In the genomic region with DNA sequence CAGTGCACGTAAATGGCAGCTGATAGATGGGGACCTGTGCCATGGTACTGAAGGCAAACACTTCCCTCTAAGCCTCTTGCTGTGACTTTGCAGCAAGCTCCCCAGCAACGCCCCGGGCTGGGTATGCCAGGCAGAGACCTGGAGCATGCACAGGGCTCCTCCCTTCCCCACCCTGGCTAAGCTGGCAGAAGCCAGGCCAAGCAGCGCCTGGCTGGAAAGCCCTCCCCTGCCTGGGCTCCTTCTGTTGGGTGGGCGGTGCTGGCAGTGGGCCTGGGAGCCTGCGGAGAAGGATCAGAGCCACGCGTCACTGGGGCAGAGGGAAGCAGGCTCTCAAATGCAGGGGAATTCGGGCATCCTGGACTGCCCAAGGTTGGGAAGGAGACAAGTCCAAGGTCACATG, we compare ENCODE assay signal across 1 cellular context.
TF ChIP-seq lines count a peak whose summit lies in the region.

No MANE protein-coding gene starts in this region.

TF ChIP-seq in GM23338, 12 proteins besides CTCF, POLR2A, EP300 and RAD21 (continued from another document):
- TF ChIP-seq, protein P1, sequence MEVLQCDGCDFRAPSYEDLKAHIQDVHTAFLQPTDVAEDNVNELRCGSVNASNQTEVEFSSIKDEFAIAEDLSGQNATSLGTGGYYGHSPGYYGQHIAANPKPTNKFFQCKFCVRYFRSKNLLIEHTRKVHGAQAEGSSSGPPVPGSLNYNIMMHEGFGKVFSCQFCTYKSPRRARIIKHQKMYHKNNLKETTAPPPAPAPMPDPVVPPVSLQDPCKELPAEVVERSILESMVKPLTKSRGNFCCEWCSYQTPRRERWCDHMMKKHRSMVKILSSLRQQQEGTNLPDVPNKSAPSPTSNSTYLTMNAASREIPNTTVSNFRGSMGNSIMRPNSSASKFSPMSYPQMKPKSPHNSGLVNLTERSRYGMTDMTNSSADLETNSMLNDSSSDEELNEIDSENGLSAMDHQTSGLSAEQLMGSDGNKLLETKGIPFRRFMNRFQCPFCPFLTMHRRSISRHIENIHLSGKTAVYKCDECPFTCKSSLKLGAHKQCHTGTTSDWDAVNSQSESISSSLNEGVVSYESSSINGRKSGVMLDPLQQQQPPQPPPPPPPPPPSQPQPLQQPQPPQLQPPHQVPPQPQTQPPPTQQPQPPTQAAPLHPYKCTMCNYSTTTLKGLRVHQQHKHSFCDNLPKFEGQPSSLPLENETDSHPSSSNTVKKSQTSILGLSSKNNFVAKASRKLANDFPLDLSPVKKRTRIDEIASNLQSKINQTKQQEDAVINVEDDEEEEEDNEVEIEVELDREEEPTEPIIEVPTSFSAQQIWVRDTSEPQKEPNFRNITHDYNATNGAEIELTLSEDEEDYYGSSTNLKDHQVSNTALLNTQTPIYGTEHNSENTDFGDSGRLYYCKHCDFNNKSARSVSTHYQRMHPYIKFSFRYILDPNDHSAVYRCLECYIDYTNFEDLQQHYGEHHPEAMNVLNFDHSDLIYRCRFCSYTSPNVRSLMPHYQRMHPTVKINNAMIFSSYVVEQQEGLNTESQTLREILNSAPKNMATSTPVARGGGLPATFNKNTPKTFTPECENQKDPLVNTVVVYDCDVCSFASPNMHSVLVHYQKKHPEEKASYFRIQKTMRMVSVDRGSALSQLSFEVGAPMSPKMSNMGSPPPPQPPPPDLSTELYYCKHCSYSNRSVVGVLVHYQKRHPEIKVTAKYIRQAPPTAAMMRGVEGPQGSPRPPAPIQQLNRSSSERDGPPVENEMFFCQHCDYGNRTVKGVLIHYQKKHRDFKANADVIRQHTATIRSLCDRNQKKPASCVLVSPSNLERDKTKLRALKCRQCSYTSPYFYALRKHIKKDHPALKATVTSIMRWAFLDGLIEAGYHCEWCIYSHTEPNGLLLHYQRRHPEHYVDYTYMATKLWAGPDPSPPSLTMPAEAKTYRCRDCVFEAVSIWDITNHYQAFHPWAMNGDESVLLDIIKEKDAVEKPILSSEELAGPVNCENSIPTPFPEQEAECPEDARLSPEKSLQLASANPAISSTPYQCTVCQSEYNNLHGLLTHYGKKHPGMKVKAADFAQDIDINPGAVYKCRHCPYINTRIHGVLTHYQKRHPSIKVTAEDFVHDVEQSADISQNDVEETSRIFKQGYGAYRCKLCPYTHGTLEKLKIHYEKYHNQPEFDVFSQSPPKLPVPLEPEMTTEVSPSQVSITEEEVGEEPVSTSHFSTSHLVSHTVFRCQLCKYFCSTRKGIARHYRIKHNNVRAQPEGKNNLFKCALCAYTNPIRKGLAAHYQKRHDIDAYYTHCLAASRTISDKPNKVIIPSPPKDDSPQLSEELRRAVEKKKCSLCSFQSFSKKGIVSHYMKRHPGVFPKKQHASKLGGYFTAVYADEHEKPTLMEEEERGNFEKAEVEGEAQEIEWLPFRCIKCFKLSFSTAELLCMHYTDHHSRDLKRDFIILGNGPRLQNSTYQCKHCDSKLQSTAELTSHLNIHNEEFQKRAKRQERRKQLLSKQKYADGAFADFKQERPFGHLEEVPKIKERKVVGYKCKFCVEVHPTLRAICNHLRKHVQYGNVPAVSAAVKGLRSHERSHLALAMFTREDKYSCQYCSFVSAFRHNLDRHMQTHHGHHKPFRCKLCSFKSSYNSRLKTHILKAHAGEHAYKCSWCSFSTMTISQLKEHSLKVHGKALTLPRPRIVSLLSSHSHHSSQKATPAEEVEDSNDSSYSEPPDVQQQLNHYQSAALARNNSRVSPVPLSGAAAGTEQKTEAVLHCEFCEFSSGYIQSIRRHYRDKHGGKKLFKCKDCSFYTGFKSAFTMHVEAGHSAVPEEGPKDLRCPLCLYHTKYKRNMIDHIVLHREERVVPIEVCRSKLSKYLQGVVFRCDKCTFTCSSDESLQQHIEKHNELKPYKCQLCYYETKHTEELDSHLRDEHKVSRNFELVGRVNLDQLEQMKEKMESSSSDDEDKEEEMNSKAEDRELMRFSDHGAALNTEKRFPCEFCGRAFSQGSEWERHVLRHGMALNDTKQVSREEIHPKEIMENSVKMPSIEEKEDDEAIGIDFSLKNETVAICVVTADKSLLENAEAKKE (CRISPR knock-in tag; IDR thresholded peaks at IDR 0.05), result no peak
- TF ChIP-seq EZH2phosphoT487 (IDR thresholded peaks at IDR 0.05; ENCODE audit: unreplicated experiment), result no peak
- TF ChIP-seq STAT1 (IDR thresholded peaks at IDR 0.05; ENCODE audit: unreplicated experiment), result no peak
- TF ChIP-seq POLR2AphosphoS5 (IDR thresholded peaks at IDR 0.05; ENCODE audit: low read depth), result no peak
- no peak for TF ChIP-seq ZNF114 (CRISPR knock-in tag; IDR thresholded peaks at IDR 0.05)
- no peak for TF ChIP-seq NANOG (IDR thresholded peaks at IDR 0.05; ENCODE audit: borderline replicate concordance)
- TF ChIP-seq, protein P2, sequence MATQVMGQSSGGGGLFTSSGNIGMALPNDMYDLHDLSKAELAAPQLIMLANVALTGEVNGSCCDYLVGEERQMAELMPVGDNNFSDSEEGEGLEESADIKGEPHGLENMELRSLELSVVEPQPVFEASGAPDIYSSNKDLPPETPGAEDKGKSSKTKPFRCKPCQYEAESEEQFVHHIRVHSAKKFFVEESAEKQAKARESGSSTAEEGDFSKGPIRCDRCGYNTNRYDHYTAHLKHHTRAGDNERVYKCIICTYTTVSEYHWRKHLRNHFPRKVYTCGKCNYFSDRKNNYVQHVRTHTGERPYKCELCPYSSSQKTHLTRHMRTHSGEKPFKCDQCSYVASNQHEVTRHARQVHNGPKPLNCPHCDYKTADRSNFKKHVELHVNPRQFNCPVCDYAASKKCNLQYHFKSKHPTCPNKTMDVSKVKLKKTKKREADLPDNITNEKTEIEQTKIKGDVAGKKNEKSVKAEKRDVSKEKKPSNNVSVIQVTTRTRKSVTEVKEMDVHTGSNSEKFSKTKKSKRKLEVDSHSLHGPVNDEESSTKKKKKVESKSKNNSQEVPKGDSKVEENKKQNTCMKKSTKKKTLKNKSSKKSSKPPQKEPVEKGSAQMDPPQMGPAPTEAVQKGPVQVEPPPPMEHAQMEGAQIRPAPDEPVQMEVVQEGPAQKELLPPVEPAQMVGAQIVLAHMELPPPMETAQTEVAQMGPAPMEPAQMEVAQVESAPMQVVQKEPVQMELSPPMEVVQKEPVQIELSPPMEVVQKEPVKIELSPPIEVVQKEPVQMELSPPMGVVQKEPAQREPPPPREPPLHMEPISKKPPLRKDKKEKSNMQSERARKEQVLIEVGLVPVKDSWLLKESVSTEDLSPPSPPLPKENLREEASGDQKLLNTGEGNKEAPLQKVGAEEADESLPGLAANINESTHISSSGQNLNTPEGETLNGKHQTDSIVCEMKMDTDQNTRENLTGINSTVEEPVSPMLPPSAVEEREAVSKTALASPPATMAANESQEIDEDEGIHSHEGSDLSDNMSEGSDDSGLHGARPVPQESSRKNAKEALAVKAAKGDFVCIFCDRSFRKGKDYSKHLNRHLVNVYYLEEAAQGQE (IDR thresholded peaks at IDR 0.05; ENCODE audit: unreplicated experiment), result no peak
- TF ChIP-seq, protein P3, sequence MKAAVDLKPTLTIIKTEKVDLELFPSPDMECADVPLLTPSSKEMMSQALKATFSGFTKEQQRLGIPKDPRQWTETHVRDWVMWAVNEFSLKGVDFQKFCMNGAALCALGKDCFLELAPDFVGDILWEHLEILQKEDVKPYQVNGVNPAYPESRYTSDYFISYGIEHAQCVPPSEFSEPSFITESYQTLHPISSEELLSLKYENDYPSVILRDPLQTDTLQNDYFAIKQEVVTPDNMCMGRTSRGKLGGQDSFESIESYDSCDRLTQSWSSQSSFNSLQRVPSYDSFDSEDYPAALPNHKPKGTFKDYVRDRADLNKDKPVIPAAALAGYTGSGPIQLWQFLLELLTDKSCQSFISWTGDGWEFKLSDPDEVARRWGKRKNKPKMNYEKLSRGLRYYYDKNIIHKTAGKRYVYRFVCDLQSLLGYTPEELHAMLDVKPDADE (IDR thresholded peaks at IDR 0.05), result no peak
- TF ChIP-seq CREB1 (CRISPR knock-in tag; IDR thresholded peaks at IDR 0.05; ENCODE audit: low read depth), result no peak
